1 cellular context compared by ENCODE assay signal in the genomic region with DNA sequence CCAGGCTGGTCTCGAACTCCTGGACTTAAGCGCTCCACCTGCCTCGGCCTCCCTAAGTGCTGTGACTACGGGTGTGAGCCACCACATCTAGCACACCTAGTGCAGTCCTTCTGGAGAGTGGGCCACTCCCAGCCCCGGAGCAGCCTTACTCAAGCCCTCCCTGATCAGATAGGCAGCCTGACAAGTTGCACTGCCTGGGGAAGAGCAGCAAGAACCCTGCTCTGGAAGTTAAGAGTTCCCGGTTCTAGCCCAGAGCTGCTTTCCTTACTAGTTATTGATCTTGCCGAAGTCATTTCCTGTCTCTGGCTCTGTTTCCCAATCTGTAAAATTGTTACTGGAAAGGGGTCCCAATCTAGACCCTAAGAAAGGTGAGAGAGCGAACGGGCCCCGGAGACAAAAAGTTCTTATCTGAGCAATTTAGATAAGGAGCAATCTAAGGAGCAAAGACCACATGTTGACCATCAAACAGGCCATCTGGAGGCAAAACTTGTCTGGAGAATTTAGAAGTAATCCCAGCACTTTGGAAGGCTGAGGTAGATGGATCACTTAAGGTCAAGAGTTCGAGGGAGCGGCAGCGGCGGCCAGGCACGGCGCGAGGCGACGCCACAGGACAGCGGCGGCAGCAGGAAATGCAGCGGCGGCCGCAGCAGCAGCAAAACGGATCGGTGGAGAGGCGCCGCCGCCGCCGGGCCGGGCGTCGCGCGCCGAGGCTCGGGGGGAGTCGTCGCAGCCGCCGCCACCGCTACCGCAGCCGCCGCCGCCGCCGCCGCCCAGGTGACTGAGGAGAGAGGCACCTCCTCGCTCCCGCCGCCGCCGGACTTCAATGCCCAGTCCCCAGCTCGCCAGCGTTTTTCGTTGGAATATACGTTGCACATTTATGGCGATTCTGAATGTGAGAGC.
TF ChIP-seq lines count a peak whose summit lies in the region.

No MANE protein-coding gene starts in this region.

TF ChIP-seq in GM12878, 131 proteins besides CTCF, POLR2A, EP300 and RAD21 (continues in another document):
- TF ChIP-seq YBX1 (IDR thresholded peaks at IDR 0.05) (no peak), ZNF24 (IDR thresholded peaks at IDR 0.05) (no peak), MLLT1 (IDR thresholded peaks at IDR 0.05) (no peak), RCOR1 (conservative IDR thresholded peaks at IDR 0.05; ENCODE audit: low read depth, low read length) (no peak), SUPT20H (IDR thresholded peaks at IDR 0.05; ENCODE audit: borderline replicate concordance, control insufficient read depth, low read depth, low read length) (no peak), IKZF1 (conservative IDR thresholded peaks at IDR 0.05) (peak; percentile 81), ZSCAN29 (IDR thresholded peaks at IDR 0.05) (peak; percentile 75), NKRF (conservative IDR thresholded peaks at IDR 0.05) (peak; percentile 70), SMARCA5 (IDR thresholded peaks at IDR 0.05) (peak; percentile 90), ZNF217 (IDR thresholded peaks at IDR 0.05) (0 out of 2 replicates have a peak, but pooled peaks have one; percentile 63), CBX3 (IDR thresholded peaks at IDR 0.05; ENCODE audit: borderline replicate concordance, low read depth) (no peak), NR2C1 (IDR thresholded peaks at IDR 0.05) (peak; percentile 34; the same call in 1 of the 2 replicates), LARP7 (IDR thresholded peaks at IDR 0.05) (peak; percentile 83), STAT1 (conservative IDR thresholded peaks at IDR 0.05) (0 out of 2 replicates have a peak, but pooled peaks have one; percentile 29), WRNIP1 (IDR thresholded peaks at IDR 0.05; ENCODE audit: borderline replicate concordance, low read depth, low read length) (no peak), GATAD2B (conservative IDR thresholded peaks at IDR 0.05; ENCODE audit: low read depth) (peak; percentile 87), YY1 (IDR thresholded peaks at IDR 0.05; ENCODE audit: low read depth, low read length) (0 out of 2 replicates have a peak, but pooled peaks have one; percentile 24), RB1 (IDR thresholded peaks at IDR 0.05; ENCODE audit: borderline replicate concordance) (peak; percentile 64; the same call in 1 of the 2 replicates), FOS (IDR thresholded peaks at IDR 0.05; ENCODE audit: borderline replicate concordance, extremely low read depth, insufficient read length) (no peak), EGR1 (IDR thresholded peaks at IDR 0.05; ENCODE audit: borderline replicate concordance in 1 of 2, low read depth in 2 of 2, low read length in 2 of 2) (no peak), ASH2L (IDR thresholded peaks at IDR 0.05; ENCODE audit: borderline replicate concordance, low read depth) (no peak), CREM (IDR thresholded peaks at IDR 0.05; ENCODE audit: low read depth) (0 out of 2 replicates have a peak, but pooled peaks have one; percentile 31), RELB (IDR thresholded peaks at IDR 0.05; ENCODE audit: low read depth) (no peak), HCFC1 (IDR thresholded peaks at IDR 0.05; ENCODE audit: low read length) (no peak), BHLHE40 (IDR thresholded peaks at IDR 0.05; ENCODE audit: borderline replicate concordance in 1 of 2, low read depth in 2 of 2, low read length in 1 of 2) (peak in 1 of 2 experiments; percentile 66; a peak in 2 of 4 replicates), BACH1 (IDR thresholded peaks at IDR 0.05; ENCODE audit: borderline replicate concordance) (peak; percentile 68; the same call in 1 of the 2 replicates), RUNX3 (IDR thresholded peaks at IDR 0.05; ENCODE audit: low read length) (peak; percentile 21; the same call in 1 of the 2 replicates), IKZF2 (IDR thresholded peaks at IDR 0.05) (0 out of 4 replicates have a peak, but pooled peaks have one; percentile 6)
- TF ChIP-seq, protein P1, sequence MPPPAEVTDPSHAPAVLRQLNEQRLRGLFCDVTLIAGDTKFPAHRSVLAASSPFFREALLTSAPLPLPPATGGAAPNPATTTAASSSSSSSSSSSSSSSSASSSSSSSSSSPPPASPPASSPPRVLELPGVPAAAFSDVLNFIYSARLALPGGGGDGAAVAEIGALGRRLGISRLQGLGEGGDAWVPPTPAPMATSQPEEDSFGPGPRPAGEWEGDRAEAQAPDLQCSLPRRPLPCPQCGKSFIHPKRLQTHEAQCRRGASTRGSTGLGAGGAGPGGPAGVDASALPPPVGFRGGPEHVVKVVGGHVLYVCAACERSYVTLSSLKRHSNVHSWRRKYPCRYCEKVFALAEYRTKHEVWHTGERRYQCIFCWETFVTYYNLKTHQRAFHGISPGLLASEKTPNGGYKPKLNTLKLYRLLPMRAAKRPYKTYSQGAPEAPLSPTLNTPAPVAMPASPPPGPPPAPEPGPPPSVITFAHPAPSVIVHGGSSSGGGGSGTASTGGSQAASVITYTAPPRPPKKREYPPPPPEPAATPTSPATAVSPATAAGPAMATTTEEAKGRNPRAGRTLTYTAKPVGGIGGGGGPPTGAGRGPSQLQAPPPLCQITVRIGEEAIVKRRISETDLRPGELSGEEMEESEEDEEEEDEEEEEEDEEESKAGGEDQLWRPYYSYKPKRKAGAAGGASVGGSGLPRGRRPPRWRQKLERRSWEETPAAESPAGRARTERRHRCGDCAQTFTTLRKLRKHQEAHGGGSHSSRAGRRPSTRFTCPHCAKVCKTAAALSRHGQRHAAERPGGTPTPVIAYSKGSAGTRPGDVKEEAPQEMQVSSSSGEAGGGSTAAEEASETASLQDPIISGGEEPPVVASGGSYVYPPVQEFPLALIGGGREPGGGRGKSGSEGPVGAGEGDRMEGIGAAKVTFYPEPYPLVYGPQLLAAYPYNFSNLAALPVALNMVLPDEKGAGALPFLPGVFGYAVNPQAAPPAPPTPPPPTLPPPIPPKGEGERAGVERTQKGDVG (CRISPR knock-in tag; IDR thresholded peaks at IDR 0.05), result no peak
- TF ChIP-seq, protein P2, sequence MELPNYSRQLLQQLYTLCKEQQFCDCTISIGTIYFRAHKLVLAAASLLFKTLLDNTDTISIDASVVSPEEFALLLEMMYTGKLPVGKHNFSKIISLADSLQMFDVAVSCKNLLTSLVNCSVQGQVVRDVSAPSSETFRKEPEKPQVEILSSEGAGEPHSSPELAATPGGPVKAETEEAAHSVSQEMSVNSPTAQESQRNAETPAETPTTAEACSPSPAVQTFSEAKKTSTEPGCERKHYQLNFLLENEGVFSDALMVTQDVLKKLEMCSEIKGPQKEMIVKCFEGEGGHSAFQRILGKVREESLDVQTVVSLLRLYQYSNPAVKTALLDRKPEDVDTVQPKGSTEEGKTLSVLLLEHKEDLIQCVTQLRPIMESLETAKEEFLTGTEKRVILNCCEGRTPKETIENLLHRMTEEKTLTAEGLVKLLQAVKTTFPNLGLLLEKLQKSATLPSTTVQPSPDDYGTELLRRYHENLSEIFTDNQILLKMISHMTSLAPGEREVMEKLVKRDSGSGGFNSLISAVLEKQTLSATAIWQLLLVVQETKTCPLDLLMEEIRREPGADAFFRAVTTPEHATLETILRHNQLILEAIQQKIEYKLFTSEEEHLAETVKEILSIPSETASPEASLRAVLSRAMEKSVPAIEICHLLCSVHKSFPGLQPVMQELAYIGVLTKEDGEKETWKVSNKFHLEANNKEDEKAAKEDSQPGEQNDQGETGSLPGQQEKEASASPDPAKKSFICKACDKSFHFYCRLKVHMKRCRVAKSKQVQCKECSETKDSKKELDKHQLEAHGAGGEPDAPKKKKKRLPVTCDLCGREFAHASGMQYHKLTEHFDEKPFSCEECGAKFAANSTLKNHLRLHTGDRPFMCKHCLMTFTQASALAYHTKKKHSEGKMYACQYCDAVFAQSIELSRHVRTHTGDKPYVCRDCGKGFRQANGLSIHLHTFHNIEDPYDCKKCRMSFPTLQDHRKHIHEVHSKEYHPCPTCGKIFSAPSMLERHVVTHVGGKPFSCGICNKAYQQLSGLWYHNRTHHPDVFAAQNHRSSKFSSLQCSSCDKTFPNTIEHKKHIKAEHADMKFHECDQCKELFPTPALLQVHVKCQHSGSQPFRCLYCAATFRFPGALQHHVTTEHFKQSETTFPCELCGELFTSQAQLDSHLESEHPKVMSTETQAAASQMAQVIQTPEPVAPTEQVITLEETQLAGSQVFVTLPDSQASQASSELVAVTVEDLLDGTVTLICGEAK (IDR thresholded peaks at IDR 0.05; ENCODE audit: borderline replicate concordance), result no peak
- TF ChIP-seq, protein P3, sequence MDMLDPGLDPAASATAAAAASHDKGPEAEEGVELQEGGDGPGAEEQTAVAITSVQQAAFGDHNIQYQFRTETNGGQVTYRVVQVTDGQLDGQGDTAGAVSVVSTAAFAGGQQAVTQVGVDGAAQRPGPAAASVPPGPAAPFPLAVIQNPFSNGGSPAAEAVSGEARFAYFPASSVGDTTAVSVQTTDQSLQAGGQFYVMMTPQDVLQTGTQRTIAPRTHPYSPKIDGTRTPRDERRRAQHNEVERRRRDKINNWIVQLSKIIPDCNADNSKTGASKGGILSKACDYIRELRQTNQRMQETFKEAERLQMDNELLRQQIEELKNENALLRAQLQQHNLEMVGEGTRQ (IDR thresholded peaks at IDR 0.05; ENCODE audit: borderline replicate concordance, low read depth, low read length), result no peak
- TF ChIP-seq, protein P4, sequence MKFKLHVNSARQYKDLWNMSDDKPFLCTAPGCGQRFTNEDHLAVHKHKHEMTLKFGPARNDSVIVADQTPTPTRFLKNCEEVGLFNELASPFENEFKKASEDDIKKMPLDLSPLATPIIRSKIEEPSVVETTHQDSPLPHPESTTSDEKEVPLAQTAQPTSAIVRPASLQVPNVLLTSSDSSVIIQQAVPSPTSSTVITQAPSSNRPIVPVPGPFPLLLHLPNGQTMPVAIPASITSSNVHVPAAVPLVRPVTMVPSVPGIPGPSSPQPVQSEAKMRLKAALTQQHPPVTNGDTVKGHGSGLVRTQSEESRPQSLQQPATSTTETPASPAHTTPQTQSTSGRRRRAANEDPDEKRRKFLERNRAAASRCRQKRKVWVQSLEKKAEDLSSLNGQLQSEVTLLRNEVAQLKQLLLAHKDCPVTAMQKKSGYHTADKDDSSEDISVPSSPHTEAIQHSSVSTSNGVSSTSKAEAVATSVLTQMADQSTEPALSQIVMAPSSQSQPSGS (IDR thresholded peaks at IDR 0.05; ENCODE audit: low read length), result no peak
- TF ChIP-seq, protein P5, sequence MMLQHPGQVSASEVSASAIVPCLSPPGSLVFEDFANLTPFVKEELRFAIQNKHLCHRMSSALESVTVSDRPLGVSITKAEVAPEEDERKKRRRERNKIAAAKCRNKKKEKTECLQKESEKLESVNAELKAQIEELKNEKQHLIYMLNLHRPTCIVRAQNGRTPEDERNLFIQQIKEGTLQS (IDR thresholded peaks at IDR 0.05; ENCODE audit: borderline replicate concordance, extremely low read depth, low read depth, low read length), result no peak
- TF ChIP-seq, protein P6, sequence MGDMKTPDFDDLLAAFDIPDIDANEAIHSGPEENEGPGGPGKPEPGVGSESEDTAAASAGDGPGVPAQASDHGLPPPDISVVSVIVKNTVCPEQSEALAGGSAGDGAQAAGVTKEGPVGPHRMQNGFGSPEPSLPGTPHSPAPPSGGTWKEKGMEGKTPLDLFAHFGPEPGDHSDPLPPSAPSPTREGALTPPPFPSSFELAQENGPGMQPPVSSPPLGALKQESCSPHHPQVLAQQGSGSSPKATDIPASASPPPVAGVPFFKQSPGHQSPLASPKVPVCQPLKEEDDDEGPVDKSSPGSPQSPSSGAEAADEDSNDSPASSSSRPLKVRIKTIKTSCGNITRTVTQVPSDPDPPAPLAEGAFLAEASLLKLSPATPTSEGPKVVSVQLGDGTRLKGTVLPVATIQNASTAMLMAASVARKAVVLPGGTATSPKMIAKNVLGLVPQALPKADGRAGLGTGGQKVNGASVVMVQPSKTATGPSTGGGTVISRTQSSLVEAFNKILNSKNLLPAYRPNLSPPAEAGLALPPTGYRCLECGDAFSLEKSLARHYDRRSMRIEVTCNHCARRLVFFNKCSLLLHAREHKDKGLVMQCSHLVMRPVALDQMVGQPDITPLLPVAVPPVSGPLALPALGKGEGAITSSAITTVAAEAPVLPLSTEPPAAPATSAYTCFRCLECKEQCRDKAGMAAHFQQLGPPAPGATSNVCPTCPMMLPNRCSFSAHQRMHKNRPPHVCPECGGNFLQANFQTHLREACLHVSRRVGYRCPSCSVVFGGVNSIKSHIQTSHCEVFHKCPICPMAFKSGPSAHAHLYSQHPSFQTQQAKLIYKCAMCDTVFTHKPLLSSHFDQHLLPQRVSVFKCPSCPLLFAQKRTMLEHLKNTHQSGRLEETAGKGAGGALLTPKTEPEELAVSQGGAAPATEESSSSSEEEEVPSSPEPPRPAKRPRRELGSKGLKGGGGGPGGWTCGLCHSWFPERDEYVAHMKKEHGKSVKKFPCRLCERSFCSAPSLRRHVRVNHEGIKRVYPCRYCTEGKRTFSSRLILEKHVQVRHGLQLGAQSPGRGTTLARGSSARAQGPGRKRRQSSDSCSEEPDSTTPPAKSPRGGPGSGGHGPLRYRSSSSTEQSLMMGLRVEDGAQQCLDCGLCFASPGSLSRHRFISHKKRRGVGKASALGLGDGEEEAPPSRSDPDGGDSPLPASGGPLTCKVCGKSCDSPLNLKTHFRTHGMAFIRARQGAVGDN (IDR thresholded peaks at IDR 0.05), result peak; percentile 83
